8 cellular contexts compared by ENCODE assay signal in genomic region chr10:110512461-110513187, GRCh38. TPM values are rescaled to one million over a fixed set of nuclear protein-coding genes. Genes with fewer than 3 reads are reported as not detected.
DNase-seq lines count a peak whose midpoint lies in the region; ATAC-seq, FAIRE-seq and TF ChIP-seq lines count a peak whose summit lies in the region.

No MANE protein-coding gene starts in this region.

- H3K4me3 ChIP-seq in A549, result no peak overlapping the region
- no peak overlapping the region for H3K4me3 ChIP-seq in keratinocyte (ENCODE audit: control insufficient read depth in 2 of 3, extremely low read depth in 1 of 3, insufficient read depth in 2 of 3, low read depth in 1 of 3, low read length in 3 of 3)

- no peak overlapping the region for H3K9ac ChIP-seq in keratinocyte (ENCODE audit: control insufficient read depth, extremely low read depth, insufficient read depth, low read length)

- no peak for TF ChIP-seq POLR2A in A549 (IDR thresholded peaks at IDR 0.05; ENCODE audit: low read length)

- no peak overlapping the region for H2AFZ ChIP-seq in keratinocyte (ENCODE audit: control insufficient read depth, low read length)

- CTCF ChIA-PET in A549 (lab: Yijun Ruan, JAX), result interaction anchor here (0.8 to 5.6 kb wide), 9 partner anchors 12 to 206 kb away, joined by 3 to 26 read pairs (median 4); partner anchors contain the start of gene SMNDC1
- CTCF ChIA-PET in GM10248 (lab: Yijun Ruan, JAX), result interaction anchor here (0.7 to 2.9 kb wide), 10 partner anchors 14 to 202 kb away, joined by 3 to 13 read pairs (median 5); no protein-coding TSS in a partner anchor

- H3K9me1 ChIP-seq in keratinocyte (ENCODE audit: control insufficient read depth, extremely low read depth, insufficient read depth, low read length), result peaks cover 22% of the 10 kb centered on the region

- no peak for TF ChIP-seq RAD21 in A549 (conservative IDR thresholded peaks at IDR 0.05 in 1 of 2, IDR thresholded peaks at IDR 0.05 in 1 of 2)

- no peaks in the 10 kb centered on the region for H3K27me3 ChIP-seq in keratinocyte (ENCODE audit: control insufficient read depth, extremely low read depth, insufficient read depth, low read length)

- H3K79me2 ChIP-seq in keratinocyte (ENCODE audit: control insufficient read depth, insufficient read depth, low read length), result peaks cover 39% of the 10 kb centered on the region

- peaks cover 57% of the 10 kb centered on the region for H3K4me1 ChIP-seq in A549
- H3K4me1 ChIP-seq in keratinocyte (ENCODE audit: control insufficient read depth, extremely low read depth, insufficient read depth, low read length), result peaks cover 29% of the 10 kb centered on the region

- peak overlapping the region; percentile 50 for H3K4me3 Mint-ChIP-seq in activated T-helper 17 cell treated with anti-CD3 and anti-CD28 coated beads, Interleukin-2, amount 50 U/mL, for 72 hours

- H3K27ac Mint-ChIP-seq in activated T-helper 17 cell treated with anti-CD3 and anti-CD28 coated beads, Interleukin-2, amount 50 U/mL, for 72 hours, result peak overlapping the region; percentile 75

- POLR2A ChIA-PET in A549 (lab: Yijun Ruan, JAX) (interaction anchor here (1.0 to 1.1 kb wide), 2 partner anchors 11 to 113 kb away, joined by 3 read pairs; no protein-coding TSS in a partner anchor), GM10248 (lab: Yijun Ruan, JAX) (interaction anchor here (1.3 to 1.6 kb wide), 4 partner anchors 9 to 158 kb away, joined by 3 to 12 read pairs (median 6); no protein-coding TSS in a partner anchor)

- WGBS in A549 (ENCODE audit: missing lambda C conversion rate), result 42% methylated on average over 5 of the region's 5 CpGs

- H4K20me1 ChIP-seq in keratinocyte (ENCODE audit: control insufficient read depth, extremely low read depth, insufficient read depth, low read length), result peaks cover 41% of the 10 kb centered on the region

- ATAC-seq in A549 (peak; percentile 19 to 57), GM19397 (IDR thresholded peaks at IDR 0.05; ENCODE audit: unreplicated experiment) (no peak)
- peak; percentile 95 for ATAC-seq in activated T-helper 17 cell treated with anti-CD3 and anti-CD28 coated beads, Interleukin-2, amount 50 U/mL, for 72 hours (replicated peaks)

- FAIRE-seq in A549 (lab: Jason Lieb, UNC), result no peak
- peak; percentile 77 for FAIRE-seq in keratinocyte (lab: Jason Lieb, UNC)

- peaks cover 38 to 60% of the 10 kb centered on the region in 2 experiments for H3K36me3 ChIP-seq in keratinocyte (ENCODE audit: control insufficient read depth in 2 of 2, extremely low read depth in 1 of 2, insufficient read depth in 2 of 2, low read length in 2 of 2)

- TF ChIP-seq CTCF in A549 (IDR thresholded peaks at IDR 0.05), result no peak
- TF ChIP-seq CTCF in keratinocyte (optimal IDR thresholded peaks at IDR 0.05 in 1 of 3, IDR thresholded peaks at IDR 0.05 in 1 of 3, conservative IDR thresholded peaks at IDR 0.05 in 1 of 3; ENCODE audit: extremely low read depth in 1 of 3, insufficient read depth in 2 of 3, low read length in 3 of 3), result no peak
- no peak for TF ChIP-seq CTCF in GM10248 (IDR thresholded peaks at IDR 0.05; ENCODE audit: control extremely low read depth, extremely low read depth, low read depth, missing control alignments)

- peaks cover 95% of the 10 kb centered on the region for H3K36me3 Mint-ChIP-seq in activated T-helper 17 cell treated with anti-CD3 and anti-CD28 coated beads, Interleukin-2, amount 50 U/mL, for 72 hours (ENCODE audit: low read depth)

- peaks cover 37% of the 10 kb centered on the region for H3K4me1 Mint-ChIP-seq in activated T-helper 17 cell treated with anti-CD3 and anti-CD28 coated beads, Interleukin-2, amount 50 U/mL, for 72 hours

- H3K9me3 ChIP-seq in A549, result no peaks in the 10 kb centered on the region
- H3K9me3 ChIP-seq in keratinocyte (ENCODE audit: control insufficient read depth, low read depth, low read length), result no peaks in the 10 kb centered on the region

- dilution Hi-C loops in keratinocyte (cut with MboI; ENCODE audit: extremely low pct_ligation_motif_present, low sequenced_read_pairs), result no loop called here

- H3K27ac ChIP-seq in A549, result peak overlapping the region; percentile 43 to 76; a peak in 5 of 6 replicates
- peak overlapping the region; percentile 45 for H3K27ac ChIP-seq in keratinocyte (ENCODE audit: control insufficient read depth, insufficient read depth, low read length)

- no peaks in the 10 kb centered on the region for H3K9me3 Mint-ChIP-seq in activated T-helper 17 cell treated with anti-CD3 and anti-CD28 coated beads, Interleukin-2, amount 50 U/mL, for 72 hours

- DNase-seq in A549 (ENCODE audit: low read depth in 1 of 2, low spot score in 1 of 2) (peak; percentile 59 to 77), HK-2 (ENCODE audit: unreplicated experiment) (peak; percentile 64), keratinocyte (ENCODE audit: low read depth, low spot score) (no peak), NCI-H2029 treated with DMSO at 0.1 percent for 48 hours (lab: John Stamatoyannopoulos, UW) (no peak), GM10248 (ENCODE audit: extremely low spot score) (no peak), DMS 273 (lab: John Stamatoyannopoulos, UW; ENCODE audit: unreplicated experiment) (no peak)

- H3K4me2 ChIP-seq in A549 (peak overlapping the region; percentile 48), keratinocyte (ENCODE audit: control insufficient read depth, extremely low read depth, insufficient read depth, low read depth, low read length) (no peak overlapping the region)

- no peaks in the 10 kb centered on the region for H3K27me3 Mint-ChIP-seq in activated T-helper 17 cell treated with anti-CD3 and anti-CD28 coated beads, Interleukin-2, amount 50 U/mL, for 72 hours

- TF ChIP-seq EP300 in A549 (IDR thresholded peaks at IDR 0.05), result no peak

TF ChIP-seq in A549, 52 proteins besides CTCF, POLR2A, EP300 and RAD21 (continues in another document):
- TF ChIP-seq TP53 (CRISPR knock-in tag; IDR thresholded peaks at IDR 0.05), result peak; percentile 11; the same call in 1 of the 2 replicates
- peak; percentile 80 for TF ChIP-seq FOSL2 (IDR thresholded peaks at IDR 0.05)
- TF ChIP-seq FOSL2 (CRISPR knock-in tag; IDR thresholded peaks at IDR 0.05), result peak; percentile 89
- no peak; the same call in 1 of the 2 replicates for TF ChIP-seq TFCP2L1 (CRISPR knock-in tag; IDR thresholded peaks at IDR 0.05)
- peak in 1 of 2 experiments; percentile 61; a peak in 3 of 5 replicates for TF ChIP-seq JUN (IDR thresholded peaks at IDR 0.05)
- TF ChIP-seq NFE2L2 (conservative IDR thresholded peaks at IDR 0.05; ENCODE audit: low read length), result no peak
- no peak for TF ChIP-seq RFX5 (IDR thresholded peaks at IDR 0.05)
- TF ChIP-seq, protein P1, sequence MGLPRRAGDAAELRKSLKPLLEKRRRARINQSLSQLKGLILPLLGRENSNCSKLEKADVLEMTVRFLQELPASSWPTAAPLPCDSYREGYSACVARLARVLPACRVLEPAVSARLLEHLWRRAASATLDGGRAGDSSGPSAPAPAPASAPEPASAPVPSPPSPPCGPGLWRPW (IDR thresholded peaks at IDR 0.05), result no peak
- no peak for TF ChIP-seq HDAC2 (IDR thresholded peaks at IDR 0.05)
- TF ChIP-seq CBX2 (IDR thresholded peaks at IDR 0.05; ENCODE audit: borderline replicate concordance, low read depth), result no peak
- TF ChIP-seq RARB (CRISPR knock-in tag; IDR thresholded peaks at IDR 0.05), result peak; percentile 15
- 0 out of 2 replicates have a peak, but pooled peaks have one; percentile 3 for TF ChIP-seq FOSB (CRISPR knock-in tag; IDR thresholded peaks at IDR 0.05)
- TF ChIP-seq NPAS2 (CRISPR knock-in tag; IDR thresholded peaks at IDR 0.05; ENCODE audit: borderline replicate concordance), result no peak
- 0 out of 2 replicates have a peak, but pooled peaks have one; percentile 22 for TF ChIP-seq MAX (IDR thresholded peaks at IDR 0.05)
- no peak for TF ChIP-seq HEYL (CRISPR knock-in tag; IDR thresholded peaks at IDR 0.05)
- TF ChIP-seq HOXB5 (CRISPR knock-in tag; IDR thresholded peaks at IDR 0.05), result no peak

RNA-seq across cellular contexts. Expression of gene DUSP5, which starts 14.9 kb away (rescaled TPM):
- polyA plus RNA-seq in A549 (2011; rRNA removed) (152 and 171 TPM in 2 replicates), A549 (2017; fragmentation: RNase III; extraction: RNeasy Plus Mini Kit Qiagen cat#74134 plus additional on column Dnase treatment) (47.9 to 49.3 TPM (median 48.8 TPM) in 3 replicates), keratinocyte (38.0 to 55.5 TPM (median 49.6 TPM) in 3 replicates)
- 92.2 and 125 TPM in 2 replicates for polyA plus RNA-seq in A549 (2012; cell fraction: cytosol; rRNA removed)
- 137 and 140 TPM in 2 replicates for polyA plus RNA-seq in A549 (2012; cell fraction: nucleus; rRNA removed)
- polyA minus RNA-seq in A549 (2011; rRNA and poly(A)+ RNA removed), result 652 and 758 TPM in 2 replicates
- 100 to 1,000 TPM in 1 of 2 donors, 10 to 100 TPM in 1; 43.2 to 107 TPM for total RNA-seq in activated T-helper 17 cell treated with anti-CD3 and anti-CD28 coated beads, Interleukin-2, amount 50 U/mL, for 72 hours
- polyA plus RNA-seq in keratinocyte (2011; ENCODE audit: low read depth), result 22.8 TPM
- 41.9 and 45.2 TPM in 2 replicates for polyA plus RNA-seq in keratinocyte (2011; cell fraction: cytosol; rRNA removed)
- 50.2 and 50.3 TPM in 2 replicates for polyA plus RNA-seq in keratinocyte (2011; cell fraction: nucleus; rRNA removed)
- 33.6 and 62.0 TPM in 2 replicates for polyA plus RNA-seq in keratinocyte (2012; ENCODE audit: low replicate concordance)
- 95.1 to 130 TPM (median 126 TPM) in 3 replicates for polyA minus RNA-seq in keratinocyte
- polyA minus RNA-seq in keratinocyte (2011; cell fraction: cytosol; rRNA and poly(A)+ RNA removed), result 115 TPM
- 42.7 and 55.8 TPM in 2 replicates for polyA minus RNA-seq in keratinocyte (2011; cell fraction: nucleus; rRNA and poly(A)+ RNA removed)

RNA-seq across cellular contexts. Expression of gene SMC3, which starts 54.9 kb away (rescaled TPM):
- 39.2 and 59.5 TPM in 2 replicates for polyA plus RNA-seq in A549 (2011; rRNA removed)
- 11.2 and 14.2 TPM in 2 replicates for polyA plus RNA-seq in A549 (2012; cell fraction: cytosol; rRNA removed)
- 6.6 and 9.9 TPM in 2 replicates for polyA plus RNA-seq in A549 (2012; cell fraction: nucleus; rRNA removed)
- 60.0 to 60.7 TPM (median 60.5 TPM) in 3 replicates for polyA plus RNA-seq in A549 (2017; fragmentation: RNase III; extraction: RNeasy Plus Mini Kit Qiagen cat#74134 plus additional on column Dnase treatment)
- 9.1 and 10.0 TPM in 2 replicates for polyA minus RNA-seq in A549 (2011; rRNA and poly(A)+ RNA removed)
- 10 to 100 TPM; 74.0 to 77.3 TPM for total RNA-seq in activated T-helper 17 cell treated with anti-CD3 and anti-CD28 coated beads, Interleukin-2, amount 50 U/mL, for 72 hours
- polyA plus RNA-seq in keratinocyte, result 6.2 to 16.3 TPM (median 12.2 TPM) in 3 replicates
- 76.4 TPM for polyA plus RNA-seq in keratinocyte (2011; ENCODE audit: low read depth)
- 6.2 and 9.8 TPM in 2 replicates for polyA plus RNA-seq in keratinocyte (2011; cell fraction: cytosol; rRNA removed)
- polyA plus RNA-seq in keratinocyte (2011; cell fraction: nucleus; rRNA removed), result 9.5 and 17.2 TPM in 2 replicates
- 15.1 and 21.7 TPM in 2 replicates for polyA plus RNA-seq in keratinocyte (2012; ENCODE audit: low replicate concordance)
- 1.8 to 8.1 TPM (median 2.2 TPM) in 3 replicates for polyA minus RNA-seq in keratinocyte
- polyA minus RNA-seq in keratinocyte (2011; cell fraction: cytosol; rRNA and poly(A)+ RNA removed), result 6.1 TPM
- 4.3 and 7.1 TPM in 2 replicates for polyA minus RNA-seq in keratinocyte (2011; cell fraction: nucleus; rRNA and poly(A)+ RNA removed)

Comparison
In these comparisons a context has a peak if more than half of its experiments do, and no peak if none do; other contexts are left out.
1. DNase-seq: peak in A549 (2 of 2) and HK-2 (single experiment); none in keratinocyte (single experiment), NCI-H2029 treated with DMSO at 0.1 percent for 48 hours (single experiment), GM10248 (single experiment) and DMS 273 (single experiment).